ENCODE assay signal across 24 cellular contexts in genomic region chr5:13643734-13644133, GRCh38.
DNase-seq lines count a peak whose midpoint lies in the region; ATAC-seq, FAIRE-seq and TF ChIP-seq lines count a peak whose summit lies in the region.
"Had no signal": no experiment of that assay in that cellular context is flagged by ENCODE, and none has a peak within 500 bp of the region (broad histone marks: within the 10 kb centered on the region; RNA-seq: fewer than 3 reads in every experiment).

No MANE protein-coding gene starts in this region.

- H3K27me3 ChIP-seq in HepG2 (ENCODE audit: control insufficient read depth in 1 of 2, insufficient read depth in 2 of 2, low read length in 2 of 2) (no peaks in the 10 kb centered on the region), right lobe of liver (no peaks in the 10 kb centered on the region)
- H3K27me3 ChIP-seq: BE2C, BLaER1 had no signal

- H3K4me1 ChIP-seq in HepG2 (ENCODE audit: insufficient read depth, low read length) (no peaks in the 10 kb centered on the region), right lobe of liver (peaks cover 0 to 5% (median 2%) of the 10 kb centered on the region in 4 donors)
- H3K4me1 ChIP-seq: BE2C, BLaER1 had no signal

- intact Hi-C loops in HepG2 (cut with micrococcal nuclease; ENCODE audit: unreplicated experiment): no loop called here
- intact Hi-C loops in right lobe of liver (cut with DNase I): no loop called here
- intact Hi-C loops in Right ventricle myocardium superior (cut with DNase I): no loop called here

- TF ChIP-seq RAD21 in HepG2 (CRISPR knock-in tag; IDR thresholded peaks at IDR 0.05): no peak

- H3K9me3 ChIP-seq in HepG2 (ENCODE audit: low read length): peaks cover 56% of the 10 kb centered on the region
- H3K9me3 ChIP-seq in right lobe of liver: no peaks in the 10 kb centered on the region
- H3K9me3 ChIP-seq: BE2C, BLaER1 had no signal

- 7% methylated on average over 1 of the region's 1 CpG for WGBS in HepG2 (ENCODE audit: low lambda C conversion rate)
- 40% methylated on average over 1 of the region's 1 CpG for WGBS in right lobe of liver (ENCODE audit: insufficient coverage, low coverage, low lambda C conversion rate, missing lambda C conversion rate)

- H3K79me2 ChIP-seq in HepG2 (ENCODE audit: insufficient read depth, low read length): no peaks in the 10 kb centered on the region

- no peak for ATAC-seq in HepG2
- ATAC-seq in right lobe of liver: no peak
- peak; percentile 34 for ATAC-seq in left lobe of liver
- no peak for ATAC-seq in Right ventricle myocardium superior (ENCODE audit: poor library complexity)
- ATAC-seq: GM12878 had no signal

- POLR2A ChIA-PET in HepG2 (lab: Yijun Ruan, JAX): no interaction called here

- H3K36me3 ChIP-seq in HepG2 (replicated peaks in 1 of 2; ENCODE audit: control insufficient read depth in 1 of 2, insufficient read depth in 2 of 2, low read length in 2 of 2): no peaks in the 10 kb centered on the region
- H3K36me3 ChIP-seq in right lobe of liver: no peaks in the 10 kb centered on the region
- H3K36me3 ChIP-seq: BE2C, BLaER1 had no signal

- no peak overlapping the region for H3K4me2 ChIP-seq in HepG2 (ENCODE audit: low read depth, low read length)
- H3K4me2 ChIP-seq: BLaER1 had no signal

- CTCF ChIA-PET in HepG2 (lab: Yijun Ruan, JAX; ENCODE audit: low intra/inter-chr PET ratio, low total read pairs): no interaction called here

- in situ Hi-C loops in HepG2 (cut with HindIII; ENCODE audit: extremely low pct_ligation_motif_present, low pct_unique_long_range_greater_than_20kb): no loop called here

- no peak overlapping the region for H3K4me3 ChIP-seq in HepG2 (replicated peaks in 1 of 3; ENCODE audit: insufficient read depth in 1 of 3, low read depth in 2 of 3, low read length in 3 of 3)
- H3K4me3 ChIP-seq in right lobe of liver: no peak overlapping the region
- H3K4me3 ChIP-seq: BLaER1, GM12878 had no signal

- no peak overlapping the region for H3K9ac ChIP-seq in HepG2 (ENCODE audit: insufficient read depth, low read depth, low read length)
- H3K9ac ChIP-seq: BLaER1 had no signal

- no peak overlapping the region for H2AFZ ChIP-seq in HepG2 (ENCODE audit: low read length)

- no peak for FAIRE-seq in HepG2 (lab: Jason Lieb, UNC)
- FAIRE-seq: GM12878, GM12892, GM18507 had no signal

- H3K27ac ChIP-seq in HepG2 (ENCODE audit: extremely low read length, insufficient read depth, low read length) (no peak overlapping the region), right lobe of liver (no peak overlapping the region)
- H3K27ac ChIP-seq: 22Rv1, BLaER1 had no signal

- no peaks in the 10 kb centered on the region for H4K20me1 ChIP-seq in HepG2 (ENCODE audit: insufficient read depth, low read length)
- H4K20me1 ChIP-seq: BLaER1 had no signal

- TF ChIP-seq CTCF in HepG2 (CRISPR knock-in tag; IDR thresholded peaks at IDR 0.05): no peak
- no peak for TF ChIP-seq CTCF in right lobe of liver (IDR thresholded peaks at IDR 0.05)

- no TSS peak for BruUV-seq in HepG2 (replicated peaks; lab: Mats Ljungman, UMichigan)

- TF ChIP-seq EP300 in HepG2 (IDR thresholded peaks at IDR 0.05; ENCODE audit: low read depth in 2 of 2, low read length in 2 of 2) (no peak), HepG2 (CRISPR knock-in tag; IDR thresholded peaks at IDR 0.05; ENCODE audit: borderline replicate concordance) (no peak)

- DNase-seq in HepG2 (ENCODE audit: low spot score) (no peak), right lobe of liver (no peak), left lobe of liver (ENCODE audit: low spot score) (no peak), anterior cingulate cortex (lab: John Stamatoyannopoulos, UW) (no peak), Right ventricle myocardium superior (no peak)
- DNase-seq: ACHN; BE2C; C1 segment of cervical spinal cord; CD4-positive, alpha-beta memory T cell; CD4-positive, CD25-positive, alpha-beta regulatory T cell; CD8-positive, alpha-beta memory T cell; COR-L47; DMS 273 treated with DMSO at 0.1 percent for 48 hours; DMS153; DMS53; DMS79; DND-41; EL; GDM1 had no signal

- TF ChIP-seq POLR2A in HepG2 (IDR thresholded peaks at IDR 0.05; ENCODE audit: insufficient read depth in 1 of 2, low read depth in 2 of 2, low read length in 2 of 2) (no peak), right lobe of liver (IDR thresholded peaks at IDR 0.05) (no peak)

TF ChIP-seq in HepG2, 621 proteins besides CTCF, POLR2A, EP300 and RAD21:
- TF ChIP-seq MAFK (conservative IDR thresholded peaks at IDR 0.05 in 1 of 2, IDR thresholded peaks at IDR 0.05 in 1 of 2; ENCODE audit: low read length in 2 of 2) (peak; percentile 27 to 56; a peak in 3 of 4 replicates), DMTF1 (CRISPR knock-in tag; IDR thresholded peaks at IDR 0.05) (no peak), SIN3A (IDR thresholded peaks at IDR 0.05; ENCODE audit: borderline replicate concordance, low read depth, low read length) (no peak), KLF12 (CRISPR knock-in tag; IDR thresholded peaks at IDR 0.05; ENCODE audit: borderline replicate concordance) (no peak), PATZ1 (CRISPR knock-in tag; IDR thresholded peaks at IDR 0.05) (no peak), ZNF777 (CRISPR knock-in tag; IDR thresholded peaks at IDR 0.05) (no peak), MAFF (IDR thresholded peaks at IDR 0.05; ENCODE audit: low read depth, low read length) (peak; percentile 35; the same call in 1 of the 2 replicates), ZNF556 (CRISPR knock-in tag; IDR thresholded peaks at IDR 0.05; ENCODE audit: borderline replicate concordance) (no peak), THAP11 (CRISPR knock-in tag; IDR thresholded peaks at IDR 0.05) (no peak), CENPX (CRISPR knock-in tag; IDR thresholded peaks at IDR 0.05) (no peak), MYC (CRISPR knock-in tag; IDR thresholded peaks at IDR 0.05; ENCODE audit: borderline replicate concordance) (no peak), ZNF609 (CRISPR knock-in tag; IDR thresholded peaks at IDR 0.05; ENCODE audit: borderline replicate concordance) (no peak)
